Comparison of ENCODE assay signal across 22 cellular contexts in genomic region chr1:184558691-184559090, GRCh38.
"Had no signal": no experiment of that assay in that cellular context is flagged by ENCODE, and none has a peak within 500 bp of the region (broad histone marks: within the 10 kb centered on the region; RNA-seq: fewer than 3 reads in every experiment).

No MANE protein-coding gene starts in this region.

- DNase-seq: activated CD4-positive, alpha-beta T cell treated with anti-CD3 and anti-CD28 coated beads for 48 hours; activated CD4-positive, CD25-positive, alpha-beta regulatory T cell; activated CD8-positive, alpha-beta T cell treated with anti-CD3 and anti-CD28 coated beads for 36 hours; activated naive CD4-positive, alpha-beta T cell treated with Interleukin-2 at 50 U/mL for 16 hours; activated T-cell treated with anti-CD3 and anti-CD28 coated beads, Interleukin-2, amount 50 U/mL, for 24 hours; anterior cingulate cortex; brain microvascular endothelial cell; cortex of kidney; effector CD4-positive, alpha-beta T cell; foreskin melanocyte; head of caudate nucleus; left cardiac atrium; lower lobe of right lung; midbrain; stimulated activated naive CD8-positive, alpha-beta T cell treated with anti-CD3 and anti-CD28 coated beads, Interleukin-15, Interleukin-2, amounts not matched to agents 100 U/mL and 50 U/mL, for 24 hours; substantia nigra; T1000 had no signal

- H3K27ac ChIP-seq: brain microvascular endothelial cell, lower lobe of right lung, right atrium auricular region, tibial nerve, vagina had no signal

- H3K36me3 ChIP-seq: brain microvascular endothelial cell, lower lobe of right lung, right atrium auricular region, tibial nerve, vagina had no signal

- H3K27ac Mint-ChIP-seq: activated CD8-positive, alpha-beta T cell treated with anti-CD3 and anti-CD28 coated beads for 36 hours; activated T-cell treated with anti-CD3 and anti-CD28 coated beads, Interleukin-2, amount 50 U/mL, for 24 hours; activated T-helper 2 cell treated with anti-CD3 and anti-CD28 coated beads, Interferon-gamma antibody, Interleukin-2, Interleukin-4, amounts not matched to agents 10 μg/mL and 5 μg/mL and 100 μg/mL, durations not matched to agents 14 hours and 24 hours and 36 hours had no signal

- ATAC-seq: activated CD8-positive, alpha-beta T cell treated with anti-CD3 and anti-CD28 coated beads for 36 hours; left cardiac atrium; lower lobe of right lung; stimulated activated naive CD8-positive, alpha-beta T cell treated with anti-CD3 and anti-CD28 coated beads, Interleukin-15, Interleukin-2, amounts not matched to agents 100 U/mL and 50 U/mL, for 24 hours had no signal

- H3K27me3 ChIP-seq: brain microvascular endothelial cell, right atrium auricular region, tibial nerve, vagina had no signal

- H3K9me3 Mint-ChIP-seq: activated CD8-positive, alpha-beta T cell treated with anti-CD3 and anti-CD28 coated beads for 36 hours; activated T-cell treated with anti-CD3 and anti-CD28 coated beads, Interleukin-2, amount 50 U/mL, for 24 hours; activated T-helper 2 cell treated with anti-CD3 and anti-CD28 coated beads, Interferon-gamma antibody, Interleukin-2, Interleukin-4, amounts not matched to agents 10 μg/mL and 5 μg/mL and 100 μg/mL, durations not matched to agents 14 hours and 24 hours and 36 hours had no signal

- H3K4me3 Mint-ChIP-seq: activated CD8-positive, alpha-beta T cell treated with anti-CD3 and anti-CD28 coated beads for 36 hours; activated T-cell treated with anti-CD3 and anti-CD28 coated beads, Interleukin-2, amount 50 U/mL, for 24 hours; neural crest cell had no signal

- H3K9me3 ChIP-seq: lower lobe of right lung, right atrium auricular region, tibial nerve, vagina had no signal

- H3K4me3 ChIP-seq: lower lobe of right lung, right atrium auricular region, tibial nerve, vagina had no signal
